1 cellular context compared by ENCODE assay signal in genomic region chr19:32373614-32374295, GRCh38.
TF ChIP-seq lines count a peak whose summit lies in the region.

No MANE protein-coding gene starts in this region.

TF ChIP-seq in HCT116, 20 proteins besides CTCF, POLR2A, EP300 and RAD21 (continued from another document):
- TF ChIP-seq ATF3 (IDR thresholded peaks at IDR 0.05) (peak; percentile 47), SRF (IDR thresholded peaks at IDR 0.05; ENCODE audit: low read depth) (peak; percentile 83), REST (IDR thresholded peaks at IDR 0.05; ENCODE audit: low read depth) (no peak), SIN3A (IDR thresholded peaks at IDR 0.05; ENCODE audit: low read depth) (peak; percentile 96), CEBPB (IDR thresholded peaks at IDR 0.05; ENCODE audit: low read depth) (peak; percentile 54; the same call in 1 of the 2 replicates), ZFX (IDR thresholded peaks at IDR 0.05) (no peak)
